Comparison of ENCODE assay signal across 13 cellular contexts in the genomic region with DNA sequence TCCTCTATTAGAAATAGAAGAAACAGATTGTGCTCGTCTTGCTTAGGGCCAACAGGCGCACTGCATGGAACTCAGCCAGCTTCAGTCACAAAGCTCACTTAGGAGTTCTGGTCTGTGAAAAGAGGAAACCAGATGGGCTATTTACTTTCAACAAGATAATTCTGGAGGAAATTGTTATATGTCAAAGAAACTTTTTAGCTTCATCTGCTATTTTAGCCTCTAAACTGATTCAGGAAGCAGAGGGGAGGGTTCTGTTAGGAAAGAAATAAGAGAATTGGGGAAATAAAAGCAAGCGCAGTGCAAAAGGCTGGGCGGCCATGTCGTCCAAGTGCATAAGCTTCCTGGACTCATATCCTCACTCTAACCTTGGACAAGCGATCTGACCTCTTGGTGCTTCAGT. TPM values are rescaled to one million over a fixed set of nuclear protein-coding genes. Genes with fewer than 3 reads are reported as not detected.
DNase-seq lines count a peak whose midpoint lies in the region; ATAC-seq and TF ChIP-seq lines count a peak whose summit lies in the region.
"Had no signal": no experiment of that assay in that cellular context is flagged by ENCODE, and none has a peak within 500 bp of the region (broad histone marks: within the 10 kb centered on the region; RNA-seq: fewer than 3 reads in every experiment).

No MANE protein-coding gene starts in this region.

- no peaks in the 10 kb centered on the region for H3K36me3 ChIP-seq in breast epithelium

- no peaks in the 10 kb centered on the region for H3K9me3 Mint-ChIP-seq in MCF 10A (ENCODE audit: unreplicated experiment)
- H3K9me3 Mint-ChIP-seq in type B pancreatic cell: no peaks in the 10 kb centered on the region
- H3K9me3 Mint-ChIP-seq: activated T-cell treated with anti-CD3 and anti-CD28 coated beads, Interleukin-2, amount 50 U/mL, for 4 hours; T-helper 1 cell treated with Interleukin-12 subunit alpha and Interleukin-12 subunit beta and Interleukin-4 antibody, amounts not matched to agents 30 μg/mL and 1 μg/mL, for 36 hours had no signal

- H3K36me3 Mint-ChIP-seq in MCF 10A (ENCODE audit: insufficient read depth, unreplicated experiment) (peaks cover 6% of the 10 kb centered on the region), type B pancreatic cell (no peaks in the 10 kb centered on the region)

- H3K27ac Mint-ChIP-seq in MCF 10A (ENCODE audit: low read depth, unreplicated experiment): no peak overlapping the region
- H3K27ac Mint-ChIP-seq in type B pancreatic cell: no peak overlapping the region
- H3K27ac Mint-ChIP-seq: T-helper 1 cell treated with Interleukin-12 subunit alpha and Interleukin-12 subunit beta and Interleukin-4 antibody, amounts not matched to agents 30 μg/mL and 1 μg/mL, for 36 hours had no signal

- ATAC-seq in GM21528 (IDR thresholded peaks at IDR 0.05; ENCODE audit: low FRiP score, unreplicated experiment): no peak
- no peak for ATAC-seq in GM21723 (IDR thresholded peaks at IDR 0.05; ENCODE audit: unreplicated experiment)
- ATAC-seq: activated T-cell treated with anti-CD3 and anti-CD28 coated beads, Interleukin-2, amount 50 U/mL, for 4 hours had no signal

- no peaks in the 10 kb centered on the region for H3K9me3 ChIP-seq in breast epithelium

- DNase-seq in breast epithelium (ENCODE audit: low spot score in 2 of 2): peak; percentile 19 to 52
- no peak for DNase-seq in MCF 10A (ENCODE audit: unreplicated experiment)
- peak; percentile 27 for DNase-seq in fibroblast of pulmonary artery (ENCODE audit: low read depth)
- peak; percentile 67 for DNase-seq in mucosa of gallbladder (ENCODE audit: low spot score)
- no peak for DNase-seq in type B pancreatic cell (ENCODE audit: extremely low spot score, unreplicated experiment)
- no peak for DNase-seq in NCI-H2107 (lab: John Stamatoyannopoulos, UW)
- DNase-seq: ACHN; activated T-cell treated with anti-CD3 and anti-CD28 coated beads, Interleukin-2, amount 50 U/mL, for 4 hours had no signal

- H3K4me3 Mint-ChIP-seq in MCF 10A (ENCODE audit: unreplicated experiment) (no peak overlapping the region), type B pancreatic cell (no peak overlapping the region)
- H3K4me3 Mint-ChIP-seq: activated T-cell treated with anti-CD3 and anti-CD28 coated beads, Interleukin-2, amount 50 U/mL, for 4 hours; T-helper 1 cell treated with Interleukin-12 subunit alpha and Interleukin-12 subunit beta and Interleukin-4 antibody, amounts not matched to agents 30 μg/mL and 1 μg/mL, for 36 hours had no signal

- POLR2A ChIA-PET in MCF 10A (lab: Yijun Ruan, JAX): no interaction called here

- TF ChIP-seq CTCF in breast epithelium (IDR thresholded peaks at IDR 0.05) (no peak), MCF 10A (IDR thresholded peaks at IDR 0.05; ENCODE audit: unreplicated experiment) (no peak), fibroblast of pulmonary artery (IDR thresholded peaks at IDR 0.05; ENCODE audit: low read length, missing control alignments) (no peak), type B pancreatic cell (conservative IDR thresholded peaks at IDR 0.05) (no peak)

- no peak for TF ChIP-seq POLR2A in breast epithelium (IDR thresholded peaks at IDR 0.05)

- H3K4me3 ChIP-seq in breast epithelium (peak overlapping the region in 1 of 3 donors; percentile 32), fibroblast of pulmonary artery (replicated peaks; ENCODE audit: low read depth, low read length) (no peak overlapping the region)

- H3K4me1 Mint-ChIP-seq in MCF 10A (ENCODE audit: insufficient read depth, unreplicated experiment): peaks cover 6% of the 10 kb centered on the region
- peaks cover 12% of the 10 kb centered on the region for H3K4me1 Mint-ChIP-seq in type B pancreatic cell (ENCODE audit: unreplicated experiment)

- no peaks in the 10 kb centered on the region for H3K27me3 Mint-ChIP-seq in MCF 10A (ENCODE audit: insufficient read depth, unreplicated experiment)
- peaks cover 7% of the 10 kb centered on the region for H3K27me3 Mint-ChIP-seq in type B pancreatic cell

- intact Hi-C loops in breast epithelium (cut with DNase I; ENCODE audit: low total_unique reads): no loop called here
- intact Hi-C loops in MCF 10A (cut with micrococcal nuclease): no loop called here

- no peaks in the 10 kb centered on the region for H3K27me3 ChIP-seq in breast epithelium

- H3K27ac ChIP-seq in breast epithelium: peak overlapping the region in 1 of 2 donors; percentile 14
- H3K27ac ChIP-seq: parathyroid adenoma had no signal

- CTCF ChIA-PET in MCF 10A (lab: Yijun Ruan, JAX): interaction anchor here (0.6 to 1.0 kb wide), 2 partner anchors 17 to 150 kb away, joined by 3 read pairs; no protein-coding TSS in a partner anchor

- no peaks in the 10 kb centered on the region for H3K4me1 ChIP-seq in breast epithelium
- H3K4me1 ChIP-seq: parathyroid adenoma had no signal

- no TSS peak for BruUV-seq in MCF 10A (replicated peaks; lab: Mats Ljungman, UMichigan)

RNA-seq across cellular contexts. Expression of a gene that starts 21.3 kb away (rescaled TPM):
- total RNA-seq in breast epithelium (10 to 100 TPM in 2 of 3 donors, 1 to 10 TPM in 1; 7.2 to 19.0 (median 11.2) TPM), MCF 10A (2022) (2.5 and 6.0 TPM in 2 replicates), mucosa of gallbladder (9.3 TPM), type B pancreatic cell (ENCODE audit: low replicate concordance) (1.3 and 6.2 TPM in 2 replicates)
- total RNA-seq: HT1080 had no signal

RNA-seq across cellular contexts. Expression of a gene that starts 21.5 kb away (rescaled TPM):
- 1 to 10 TPM in 2 of 3 donors, under 1 TPM in 1; 0.64 to 6.4 (median 4.6) TPM for total RNA-seq in breast epithelium
- not detected in 2 replicates for total RNA-seq in MCF 10A (2022)
- 3.2 TPM for total RNA-seq in mucosa of gallbladder
- total RNA-seq in type B pancreatic cell (ENCODE audit: low replicate concordance): 1.6 and 5.6 TPM in 2 replicates
- total RNA-seq: activated T-cell treated with anti-CD3 and anti-CD28 coated beads, Interleukin-2, amount 50 U/mL, for 4 hours; HT1080 had no signal

Comparison
In these comparisons a context has a peak if more than half of its experiments do, and no peak if none do; other contexts are left out.
1. DNase-seq: peak in breast epithelium (2 of 2), fibroblast of pulmonary artery (single experiment) and mucosa of gallbladder (single experiment); none in MCF 10A (single experiment), type B pancreatic cell (single experiment) and NCI-H2107 (single experiment).